16 cellular contexts compared by ENCODE assay signal in genomic region chr3:99659965-99660364, GRCh38. TPM values are rescaled to one million over a fixed set of nuclear protein-coding genes. Genes with fewer than 3 reads are reported as not detected.
A peak's percentile ranks its signal among the peaks of the same experiment; 100 is the strongest.
DNase-seq lines count a peak whose midpoint lies in the region; ATAC-seq and TF ChIP-seq lines count a peak whose summit lies in the region.
"Had no signal": no experiment of that assay in that cellular context is flagged by ENCODE, and none has a peak within 500 bp of the region (broad histone marks: within the 10 kb centered on the region; RNA-seq: fewer than 3 reads in every experiment).

No MANE protein-coding gene starts in this region.

- no peak overlapping the region for H2AFZ ChIP-seq in osteoblast (ENCODE audit: low read length)

- H3K4me3 ChIP-seq in heart left ventricle (no peak overlapping the region), fibroblast of the aortic adventitia (ENCODE audit: low read depth, low read length) (no peak overlapping the region), osteoblast (ENCODE audit: insufficient read depth, low read length) (no peak overlapping the region), vagina (no peak overlapping the region), ovary (no peak overlapping the region)
- H3K4me3 ChIP-seq: MG63 had no signal

- WGBS in heart left ventricle, 4 donors, result 45 to 63% (median 57%) methylated on average over 4 of the region's 4 CpGs
- WGBS in ovary, 3 donors, result 80 to 89% (median 86%) methylated on average over 4 of the region's 4 CpGs

- no peak for DNase-seq in heart left ventricle
- no peak for DNase-seq in Right ventricle myocardium superior
- DNase-seq in fibroblast of the aortic adventitia (ENCODE audit: low read depth), result peak; percentile 58
- no peak for DNase-seq in osteoblast (ENCODE audit: insufficient read length, low spot score, missing footprints)
- no peak for DNase-seq in vagina (ENCODE audit: extremely low spot score in 2 of 2)
- no peak for DNase-seq in activated CD4-positive, alpha-beta T cell treated with anti-CD3 and anti-CD28 coated beads for 48 hours
- DNase-seq in ovary, result no peak
- DNase-seq: activated CD4-positive, alpha-beta memory T cell treated with anti-CD3 and anti-CD28 coated beads, Interleukin-2, amount 10 ng/mL, durations not matched to agents 7 days and 5 days; CD8-positive, alpha-beta memory T cell; effector memory CD8-positive, alpha-beta T cell; MG63; NCI-H774; stimulated activated CD4-positive, alpha-beta T cell treated with anti-CD3 and anti-CD28 coated beads, Interleukin-2, amount 100 ng/mL, for 48 hours had no signal

- H3K27me3 ChIP-seq in heart left ventricle (no peaks in the 10 kb centered on the region), osteoblast (ENCODE audit: insufficient read depth, low read length) (no peaks in the 10 kb centered on the region), vagina (no peaks in the 10 kb centered on the region), ovary (no peaks in the 10 kb centered on the region)
- H3K27me3 ChIP-seq: MG63 had no signal

- peaks cover 11% of the 10 kb centered on the region for H4K20me1 ChIP-seq in osteoblast (ENCODE audit: insufficient read depth, low read length)

- peak; percentile 33 to 89 (median 57) for ATAC-seq in heart left ventricle
- ATAC-seq in Right ventricle myocardium superior (ENCODE audit: poor library complexity), result no peak
- ATAC-seq in HG03175 (IDR thresholded peaks at IDR 0.05; ENCODE audit: unreplicated experiment), result no peak
- ATAC-seq: effector memory CD8-positive, alpha-beta T cell had no signal

- peaks cover 87% of the 10 kb centered on the region for H3K79me2 ChIP-seq in osteoblast (ENCODE audit: insufficient read depth, low read length)

- H3K9me3 ChIP-seq in heart left ventricle (no peaks in the 10 kb centered on the region), osteoblast (ENCODE audit: low read depth, low read length) (no peaks in the 10 kb centered on the region), vagina (no peaks in the 10 kb centered on the region), ovary (no peaks in the 10 kb centered on the region)
- H3K9me3 ChIP-seq: MG63 had no signal

- intact Hi-C loops in heart left ventricle (cut with DNase I) (loop anchor here in 1 of 10 donors (10.0 kb wide), 1 partner anchor 115 kb away; no protein-coding TSS in a partner anchor), Right ventricle myocardium superior (cut with DNase I) (no loop called here), vagina (cut with DNase I) (no loop called here), ovary (cut with DNase I) (no loop called here)

- H3K27ac ChIP-seq in heart left ventricle (peak overlapping the region; percentile 14 to 76 (median 38)), osteoblast (ENCODE audit: low read depth, low read length) (peak overlapping the region; percentile 98), vagina (peak overlapping the region; percentile 30), ovary (no peak overlapping the region)

- TF ChIP-seq POLR2A in heart left ventricle (IDR thresholded peaks at IDR 0.05), result no peak
- no peak for TF ChIP-seq POLR2A in vagina (IDR thresholded peaks at IDR 0.05)
- TF ChIP-seq POLR2A in ovary (IDR thresholded peaks at IDR 0.05), result no peak

- no peak for TF ChIP-seq CTCF in heart left ventricle (IDR thresholded peaks at IDR 0.05)
- no peak for TF ChIP-seq CTCF in fibroblast of the aortic adventitia (IDR thresholded peaks at IDR 0.05; ENCODE audit: insufficient read depth, low read length)
- no peak for TF ChIP-seq CTCF in osteoblast (IDR thresholded peaks at IDR 0.05; ENCODE audit: extremely low read depth, low read depth, low read length)
- TF ChIP-seq CTCF in vagina (IDR thresholded peaks at IDR 0.05), result no peak
- no peak for TF ChIP-seq CTCF in ovary (IDR thresholded peaks at IDR 0.05)

- TF ChIP-seq EP300 in ovary (IDR thresholded peaks at IDR 0.05), result no peak

- H3K36me3 ChIP-seq in heart left ventricle (no peaks in the 10 kb centered on the region), osteoblast (ENCODE audit: insufficient read depth, low read length) (peaks cover 57% of the 10 kb centered on the region), vagina (no peaks in the 10 kb centered on the region), ovary (no peaks in the 10 kb centered on the region)

- H3K4me2 ChIP-seq in osteoblast (ENCODE audit: insufficient read depth, low read length), result peak overlapping the region; percentile 3

- H3K4me1 ChIP-seq in heart left ventricle (peaks cover 0 to 30% (median 4%) of the 10 kb centered on the region in 12 donors), osteoblast (ENCODE audit: insufficient read depth, low read length) (peaks cover 73% of the 10 kb centered on the region), vagina (no peaks in the 10 kb centered on the region), ovary (ENCODE audit: insufficient read depth) (no peaks in the 10 kb centered on the region)

RNA-seq across cellular contexts. Expression of gene COL8A1, which starts 21.6 kb away (rescaled TPM):
- 10 to 100 TPM; 12.5 to 39.2 (median 22.7) TPM for total RNA-seq in heart left ventricle
- polyA plus RNA-seq in heart left ventricle, result 1 to 10 TPM; 4.9 to 7.3 TPM
- total RNA-seq in Right ventricle myocardium superior, result 9.4 TPM
- 24.3 and 25.1 TPM in 2 replicates for total RNA-seq in fibroblast of the aortic adventitia (ENCODE audit: low replicate concordance)
- 311 and 720 TPM in 2 replicates for total RNA-seq in osteoblast
- 23.1 TPM for total RNA-seq in vagina
- 10 to 100 TPM in 4 of 7 donors, 1 to 10 TPM in 3; 2.0 to 37.2 (median 11.9) TPM for total RNA-seq in ovary
- 10 to 100 TPM in 1 of 2 donors, 1 to 10 TPM in 1; 8.0 to 27.3 TPM for polyA plus RNA-seq in ovary
- total RNA-seq: CD8-positive, alpha-beta memory T cell; G401; progenitor cell of endocrine pancreas had no signal
- polyA plus RNA-seq: CD8-positive, alpha-beta memory T cell had no signal

Comparison
In these comparisons a context has a peak if more than half of its experiments do, and no peak if none do; other contexts are left out.
1. ATAC-seq: peak in heart left ventricle (4 of 4); none in Right ventricle myocardium superior (single experiment) and HG03175 (single experiment).
2. H3K27ac ChIP-seq: peak in heart left ventricle (12 of 12), osteoblast (single experiment) and vagina (single experiment); none in ovary (0 of 2).